ENCODE assay signal across 1 cellular context in genomic region chr18:62426191-62426488, GRCh38.
TF ChIP-seq lines count a peak whose summit lies in the region.

No MANE protein-coding gene starts in this region.

TF ChIP-seq in GM12878, 131 proteins besides CTCF, POLR2A, EP300 and RAD21 (continued from another document):
- TF ChIP-seq CEBPB (IDR thresholded peaks at IDR 0.05; ENCODE audit: borderline replicate concordance in 1 of 2, low read depth in 2 of 2, low read length in 2 of 2) (no peak), BCLAF1 (IDR thresholded peaks at IDR 0.05) (no peak), BMI1 (IDR thresholded peaks at IDR 0.05; ENCODE audit: borderline replicate concordance) (no peak), TARDBP (IDR thresholded peaks at IDR 0.05; ENCODE audit: borderline replicate concordance) (no peak), MTA3 (IDR thresholded peaks at IDR 0.05; ENCODE audit: borderline replicate concordance, low read length) (no peak), ZNF622 (IDR thresholded peaks at IDR 0.05) (no peak), KDM1A (IDR thresholded peaks at IDR 0.05; ENCODE audit: borderline replicate concordance) (no peak), PRDM15 (CRISPR knock-in tag; IDR thresholded peaks at IDR 0.05) (no peak), NRF1 (conservative IDR thresholded peaks at IDR 0.05; ENCODE audit: low read depth, low read length) (no peak)
- TF ChIP-seq, protein P1, sequence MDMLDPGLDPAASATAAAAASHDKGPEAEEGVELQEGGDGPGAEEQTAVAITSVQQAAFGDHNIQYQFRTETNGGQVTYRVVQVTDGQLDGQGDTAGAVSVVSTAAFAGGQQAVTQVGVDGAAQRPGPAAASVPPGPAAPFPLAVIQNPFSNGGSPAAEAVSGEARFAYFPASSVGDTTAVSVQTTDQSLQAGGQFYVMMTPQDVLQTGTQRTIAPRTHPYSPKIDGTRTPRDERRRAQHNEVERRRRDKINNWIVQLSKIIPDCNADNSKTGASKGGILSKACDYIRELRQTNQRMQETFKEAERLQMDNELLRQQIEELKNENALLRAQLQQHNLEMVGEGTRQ (IDR thresholded peaks at IDR 0.05; ENCODE audit: borderline replicate concordance, low read depth, low read length), result no peak
- TF ChIP-seq, protein P2, sequence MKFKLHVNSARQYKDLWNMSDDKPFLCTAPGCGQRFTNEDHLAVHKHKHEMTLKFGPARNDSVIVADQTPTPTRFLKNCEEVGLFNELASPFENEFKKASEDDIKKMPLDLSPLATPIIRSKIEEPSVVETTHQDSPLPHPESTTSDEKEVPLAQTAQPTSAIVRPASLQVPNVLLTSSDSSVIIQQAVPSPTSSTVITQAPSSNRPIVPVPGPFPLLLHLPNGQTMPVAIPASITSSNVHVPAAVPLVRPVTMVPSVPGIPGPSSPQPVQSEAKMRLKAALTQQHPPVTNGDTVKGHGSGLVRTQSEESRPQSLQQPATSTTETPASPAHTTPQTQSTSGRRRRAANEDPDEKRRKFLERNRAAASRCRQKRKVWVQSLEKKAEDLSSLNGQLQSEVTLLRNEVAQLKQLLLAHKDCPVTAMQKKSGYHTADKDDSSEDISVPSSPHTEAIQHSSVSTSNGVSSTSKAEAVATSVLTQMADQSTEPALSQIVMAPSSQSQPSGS (IDR thresholded peaks at IDR 0.05; ENCODE audit: low read length), result no peak
- TF ChIP-seq, protein P3, sequence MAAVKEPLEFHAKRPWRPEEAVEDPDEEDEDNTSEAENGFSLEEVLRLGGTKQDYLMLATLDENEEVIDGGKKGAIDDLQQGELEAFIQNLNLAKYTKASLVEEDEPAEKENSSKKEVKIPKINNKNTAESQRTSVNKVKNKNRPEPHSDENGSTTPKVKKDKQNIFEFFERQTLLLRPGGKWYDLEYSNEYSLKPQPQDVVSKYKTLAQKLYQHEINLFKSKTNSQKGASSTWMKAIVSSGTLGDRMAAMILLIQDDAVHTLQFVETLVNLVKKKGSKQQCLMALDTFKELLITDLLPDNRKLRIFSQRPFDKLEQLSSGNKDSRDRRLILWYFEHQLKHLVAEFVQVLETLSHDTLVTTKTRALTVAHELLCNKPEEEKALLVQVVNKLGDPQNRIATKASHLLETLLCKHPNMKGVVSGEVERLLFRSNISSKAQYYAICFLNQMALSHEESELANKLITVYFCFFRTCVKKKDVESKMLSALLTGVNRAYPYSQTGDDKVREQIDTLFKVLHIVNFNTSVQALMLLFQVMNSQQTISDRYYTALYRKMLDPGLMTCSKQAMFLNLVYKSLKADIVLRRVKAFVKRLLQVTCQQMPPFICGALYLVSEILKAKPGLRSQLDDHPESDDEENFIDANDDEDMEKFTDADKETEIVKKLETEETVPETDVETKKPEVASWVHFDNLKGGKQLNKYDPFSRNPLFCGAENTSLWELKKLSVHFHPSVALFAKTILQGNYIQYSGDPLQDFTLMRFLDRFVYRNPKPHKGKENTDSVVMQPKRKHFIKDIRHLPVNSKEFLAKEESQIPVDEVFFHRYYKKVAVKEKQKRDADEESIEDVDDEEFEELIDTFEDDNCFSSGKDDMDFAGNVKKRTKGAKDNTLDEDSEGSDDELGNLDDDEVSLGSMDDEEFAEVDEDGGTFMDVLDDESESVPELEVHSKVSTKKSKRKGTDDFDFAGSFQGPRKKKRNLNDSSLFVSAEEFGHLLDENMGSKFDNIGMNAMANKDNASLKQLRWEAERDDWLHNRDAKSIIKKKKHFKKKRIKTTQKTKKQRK (IDR thresholded peaks at IDR 0.05; ENCODE audit: low read depth, low read length), result no peak
